In genomic region chr5:95673076-95673475, GRCh38 we compare ENCODE assay signal across 1 cellular context.
TF ChIP-seq lines count a peak whose summit lies in the region.

No MANE protein-coding gene starts in this region.

TF ChIP-seq in HepG2, 621 proteins besides CTCF, POLR2A, EP300 and RAD21:
- TF ChIP-seq ZNF598 (CRISPR knock-in tag; IDR thresholded peaks at IDR 0.05; ENCODE audit: borderline replicate concordance) (no peak), NFE2 (CRISPR knock-in tag; IDR thresholded peaks at IDR 0.05) (no peak), ZNF724P (CRISPR knock-in tag; IDR thresholded peaks at IDR 0.05; ENCODE audit: borderline replicate concordance) (no peak), ZBTB33 (CRISPR knock-in tag; IDR thresholded peaks at IDR 0.05) (no peak), DMAP1 (CRISPR knock-in tag; IDR thresholded peaks at IDR 0.05) (no peak), CEBPG (CRISPR knock-in tag; IDR thresholded peaks at IDR 0.05) (peak; percentile 49; the same call in 1 of the 2 replicates), KAT8 (CRISPR knock-in tag; IDR thresholded peaks at IDR 0.05) (no peak), CEBPB (IDR thresholded peaks at IDR 0.05; ENCODE audit: borderline replicate concordance, low read depth, low read length) (peak; percentile 70; the same call in 1 of the 2 replicates), ZKSCAN1 (IDR thresholded peaks at IDR 0.05; ENCODE audit: low read length) (no peak), ZNF121 (CRISPR knock-in tag; IDR thresholded peaks at IDR 0.05) (peak; percentile 56; the same call in 1 of the 2 replicates), ZFP1 (CRISPR knock-in tag; IDR thresholded peaks at IDR 0.05) (no peak), BCL3 (CRISPR knock-in tag; IDR thresholded peaks at IDR 0.05) (no peak), TOPORS (CRISPR knock-in tag; IDR thresholded peaks at IDR 0.05) (no peak), TP53 (CRISPR knock-in tag; conservative IDR thresholded peaks at IDR 0.05) (no peak), ZNF883 (CRISPR knock-in tag; IDR thresholded peaks at IDR 0.05; ENCODE audit: not compliant biosample characterization) (no peak), ZNF256 (CRISPR knock-in tag; conservative IDR thresholded peaks at IDR 0.05) (no peak), SNAI1 (CRISPR knock-in tag; IDR thresholded peaks at IDR 0.05; ENCODE audit: borderline replicate concordance) (no peak), ZNF616 (CRISPR knock-in tag; IDR thresholded peaks at IDR 0.05; ENCODE audit: low read depth) (no peak)
TF ChIP-seq in HepG2: peak in this region for 3.
